Comparison of ENCODE assay signal across 9 cellular contexts in the genomic region with DNA sequence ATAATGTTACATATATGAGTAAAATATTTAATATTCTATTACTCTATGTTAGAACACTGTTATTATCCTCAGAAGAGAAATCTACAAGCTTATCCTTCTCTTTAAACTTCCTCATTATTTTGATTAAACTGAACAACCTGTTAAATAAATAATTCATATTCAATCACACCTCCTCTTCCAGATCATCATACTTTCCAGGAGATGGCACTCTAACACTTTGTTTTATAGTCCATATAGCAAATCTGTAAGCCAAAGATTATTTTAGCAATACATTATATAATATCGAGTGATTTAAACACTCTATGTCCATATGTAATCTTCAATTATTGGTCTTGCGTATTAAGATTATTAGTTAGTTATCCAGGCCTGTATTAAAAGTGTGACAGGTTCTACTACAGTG.
DNase-seq lines count a peak whose midpoint lies in the region; ATAC-seq and TF ChIP-seq lines count a peak whose summit lies in the region.
"Had no signal": no experiment of that assay in that cellular context is flagged by ENCODE, and none has a peak within 500 bp of the region (broad histone marks: within the 10 kb centered on the region; RNA-seq: fewer than 3 reads in every experiment).

No MANE protein-coding gene starts in this region.

- H3K4me3 ChIP-seq in cardiac fibroblast (replicated peaks in 1 of 2; ENCODE audit: low read depth in 2 of 2, low read length in 2 of 2), result no peak overlapping the region

- ATAC-seq in GM21367 (IDR thresholded peaks at IDR 0.05; ENCODE audit: unreplicated experiment), result no peak

- TF ChIP-seq CTCF in cardiac fibroblast (IDR thresholded peaks at IDR 0.05; ENCODE audit: low read depth, low read length) (no peak), progenitor cell of endocrine pancreas (IDR thresholded peaks at IDR 0.05; ENCODE audit: unreplicated experiment) (peak; percentile 62)

- DNase-seq in HT-29 (ENCODE audit: low spot score) (peak; percentile 45), NCI-H460 (ENCODE audit: extremely low read depth, low read depth) (peak; percentile 47), cardiac fibroblast (ENCODE audit: low read depth in 2 of 2) (peak; percentile 5 to 31), progenitor cell of endocrine pancreas (ENCODE audit: low spot score, unreplicated experiment) (no peak), HCEC 1CT (no peak)
- DNase-seq in stimulated activated CD4-positive, alpha-beta T cell treated with anti-CD3 and anti-CD28 coated beads, Interleukin-15, amount 100 ng/mL, for 24 hours, result no peak
- DNase-seq: occipital lobe; stimulated activated naive CD4-positive, alpha-beta T cell treated with Interleukin-2 at 50 U/mL for 16 hours had no signal

- no peaks in the 10 kb centered on the region for H3K4me1 Mint-ChIP-seq in progenitor cell of endocrine pancreas (ENCODE audit: low read depth)

- peaks cover 9% of the 10 kb centered on the region for H3K9me3 Mint-ChIP-seq in progenitor cell of endocrine pancreas (ENCODE audit: low read depth)

- no peaks in the 10 kb centered on the region for H3K27me3 Mint-ChIP-seq in progenitor cell of endocrine pancreas

- H3K4me3 Mint-ChIP-seq in progenitor cell of endocrine pancreas (ENCODE audit: low read depth), result no peak overlapping the region

- no peaks in the 10 kb centered on the region for H3K36me3 Mint-ChIP-seq in progenitor cell of endocrine pancreas (ENCODE audit: insufficient read depth)

- no peak overlapping the region for H3K27ac Mint-ChIP-seq in progenitor cell of endocrine pancreas

Comparison
In these comparisons a context has a peak if more than half of its experiments do, and no peak if none do; other contexts are left out.
1. DNase-seq: peak in HT-29 (single experiment), NCI-H460 (single experiment) and cardiac fibroblast (2 of 2); none in progenitor cell of endocrine pancreas (single experiment), stimulated activated CD4-positive, alpha-beta T cell treated with anti-CD3 and anti-CD28 coated beads, Interleukin-15, amount 100 ng/mL, for 24 hours (single experiment) and HCEC 1CT (single experiment).